10 cellular contexts compared by ENCODE assay signal in genomic region chr17:7466644-7467341, GRCh38. TPM values are rescaled to one million over a fixed set of nuclear protein-coding genes. Genes with fewer than 3 reads are reported as not detected.
DNase-seq lines count a peak whose midpoint lies in the region; ATAC-seq and TF ChIP-seq lines count a peak whose summit lies in the region.
"Had no signal": no experiment of that assay in that cellular context is flagged by ENCODE, and none has a peak within 500 bp of the region (broad histone marks: within the 10 kb centered on the region; RNA-seq: fewer than 3 reads in every experiment).

No MANE protein-coding gene starts in this region.

- peaks cover 81% of the 10 kb centered on the region for H3K79me2 ChIP-seq in GM23248 (ENCODE audit: insufficient read depth)

- H3K36me3 Mint-ChIP-seq in activated B cell treated with CpG ODN at 0.5 μM for 24 hours (ENCODE audit: low read depth) (peaks cover 31% of the 10 kb centered on the region), T-cell (peaks cover 10% of the 10 kb centered on the region)

- 85 to 90% methylated on average over 16 of the region's 16 CpGs for WGBS in GM23248 (ENCODE audit: low coverage in 1 of 2, low lambda C conversion rate in 2 of 2, missing lambda C conversion rate in 2 of 2), 2 experiments

- H3F3A ChIP-seq in GM23248 (ENCODE audit: insufficient read depth), result no peaks in the 10 kb centered on the region

- H3K4me3 ChIP-seq in GM23248, result no peak overlapping the region
- H3K4me3 ChIP-seq: thoracic aorta had no signal

- no peaks in the 10 kb centered on the region for H3K9me3 ChIP-seq in GM23248 (ENCODE audit: low read depth)
- H3K9me3 ChIP-seq: thoracic aorta had no signal

- H3K9me2 ChIP-seq in GM23248 (ENCODE audit: insufficient read depth), result no peaks in the 10 kb centered on the region

- in situ Hi-C loops in GM23248 (cut with MboI), result no loop called here

- H3K36me3 ChIP-seq in GM23248 (ENCODE audit: low read depth), result peaks cover 7% of the 10 kb centered on the region; the same call in 1 of the 2 replicates

- peak; percentile 40 for DNase-seq in GM23248
- DNase-seq in activated B cell treated with CpG ODN at 0.5 μM for 24 hours, result no peak
- DNase-seq in Right ventricle myocardium inferior (ENCODE audit: missing footprints), result peak; percentile 85
- DNase-seq in sciatic nerve (ENCODE audit: low spot score), result peak; percentile 88
- DNase-seq in NCI-H146 (lab: John Stamatoyannopoulos, UW), result no peak
- DNase-seq in activated gamma-delta T cell treated with Interleukin-2 at 50 U/mL for 16 hours, result no peak
- no peak for DNase-seq in stimulated activated naive CD8-positive, alpha-beta T cell treated with anti-CD3 and anti-CD28 coated beads, Interleukin-15, Interleukin-2, amounts not matched to agents 100 U/mL and 50 U/mL, for 24 hours
- DNase-seq in T-cell, result no peak
- DNase-seq: left colon had no signal

- no peak for TF ChIP-seq CTCF in activated B cell treated with CpG ODN at 0.5 μM for 24 hours (IDR thresholded peaks at IDR 0.05)

- H4K20me1 ChIP-seq in GM23248 (ENCODE audit: insufficient read depth), result no peaks in the 10 kb centered on the region

- CTCF ChIA-PET in activated B cell treated with CpG ODN at 0.5 μM for 24 hours (lab: Charles Lee) (no interaction called here), T-cell (lab: Charles Lee) (no interaction called here)

- H3K27ac ChIP-seq in GM23248, result no peak overlapping the region

- no peak overlapping the region for H2AFZ ChIP-seq in GM23248

- POLR2A ChIA-PET in activated B cell treated with CpG ODN at 0.5 μM for 24 hours (lab: Charles Lee), result interaction anchor here (1.4 kb wide), 1 partner anchor 12 kb away, joined by 5 read pairs; the partner anchor contains the start of gene ZBTB4
- POLR2A ChIA-PET in T-cell (lab: Charles Lee), result interaction anchor here (0.5 to 0.6 kb wide), 2 partner anchors 11 to 94 kb away, joined by 4 to 8 read pairs; no protein-coding TSS in a partner anchor

- H3K4me2 ChIP-seq in GM23248 (ENCODE audit: unreplicated experiment), result no peak overlapping the region

- H3K27me3 ChIP-seq in GM23248 (replicated peaks; ENCODE audit: insufficient read depth), result no peaks in the 10 kb centered on the region

- H3K27me3 Mint-ChIP-seq in activated B cell treated with CpG ODN at 0.5 μM for 24 hours (no peaks in the 10 kb centered on the region), T-cell (no peaks in the 10 kb centered on the region)

- H3K9me3 Mint-ChIP-seq in activated B cell treated with CpG ODN at 0.5 μM for 24 hours (no peaks in the 10 kb centered on the region), T-cell (no peaks in the 10 kb centered on the region)

- no peak overlapping the region for H3K4me3 Mint-ChIP-seq in activated B cell treated with CpG ODN at 0.5 μM for 24 hours
- no peak overlapping the region for H3K4me3 Mint-ChIP-seq in T-cell

- H3K9ac ChIP-seq in GM23248, result no peak overlapping the region

- intact Hi-C loops in activated B cell treated with CpG ODN at 0.5 μM for 24 hours (cut with micrococcal nuclease) (no loop called here), Right ventricle myocardium inferior (cut with DNase I) (no loop called here), sciatic nerve (cut with DNase I) (no loop called here)

- peak overlapping the region; percentile 56 for H3K27ac Mint-ChIP-seq in activated B cell treated with CpG ODN at 0.5 μM for 24 hours
- peak overlapping the region in 1 of 2 donors; percentile 31 for H3K27ac Mint-ChIP-seq in T-cell

- H3K4me1 Mint-ChIP-seq in activated B cell treated with CpG ODN at 0.5 μM for 24 hours (peaks cover 24% of the 10 kb centered on the region), T-cell (peaks cover 12 to 22% (median 22%) of the 10 kb centered on the region in 3 donors)

- ATAC-seq in activated B cell treated with CpG ODN at 0.5 μM for 24 hours (ENCODE audit: low read depth) (no peak), Right ventricle myocardium inferior (peak; percentile 63), sciatic nerve (peak; percentile 42), T-cell (replicated peaks in 1 of 4) (no peak)
- ATAC-seq in stimulated activated naive CD8-positive, alpha-beta T cell treated with anti-CD3 and anti-CD28 coated beads, Interleukin-15, Interleukin-2, amounts not matched to agents 100 U/mL and 50 U/mL, for 24 hours, result no peak
- ATAC-seq: left colon had no signal

- 0 out of 2 replicates have a peak, but pooled peaks cover 2% of the 10 kb centered on the region for H3K4me1 ChIP-seq in GM23248 (ENCODE audit: insufficient read depth)

RNA-seq across cellular contexts. Expression of gene ZBTB4, which starts 12.6 kb away (rescaled TPM):
- 32.9 and 35.9 TPM in 2 replicates for total RNA-seq in GM23248 (2014; rRNA removed; shearing (Covaris generic))
- polyA plus RNA-seq in GM23248 (2016; fragmentation: Nextera tagmentation; extraction: Ambion mirVana), result 17.7 and 18.2 TPM in 2 replicates
- total RNA-seq in activated B cell treated with CpG ODN at 0.5 μM for 24 hours (28.8 and 30.5 TPM in 2 replicates), Right ventricle myocardium inferior (62.1 TPM), sciatic nerve (84.2 TPM), T-cell (10 to 100 TPM; 64.0 to 86.6 (median 82.7) TPM)

RNA-seq across cellular contexts. Expression of gene SLC35G6, which starts 14.5 kb away (rescaled TPM):
- total RNA-seq in GM23248 (2014; rRNA removed; shearing (Covaris generic)), result not detected in 2 replicates
- polyA plus RNA-seq in GM23248 (2016; fragmentation: Nextera tagmentation; extraction: Ambion mirVana), result 0.14 TPM in 1 of 2 replicates, not detected in the other
- total RNA-seq in activated B cell treated with CpG ODN at 0.5 μM for 24 hours (not detected in 2 replicates), Right ventricle myocardium inferior (not detected), sciatic nerve (not detected), T-cell (not detected)
- total RNA-seq: left colon, thoracic aorta had no signal

RNA-seq across cellular contexts. Expression of gene POLR2A, which starts 17.4 kb away (rescaled TPM):
- 45.9 and 46.2 TPM in 2 replicates for total RNA-seq in GM23248 (2014; rRNA removed; shearing (Covaris generic))
- polyA plus RNA-seq in GM23248 (2016; fragmentation: Nextera tagmentation; extraction: Ambion mirVana), result 74.1 and 75.7 TPM in 2 replicates
- total RNA-seq in activated B cell treated with CpG ODN at 0.5 μM for 24 hours, result 148 and 162 TPM in 2 replicates
- total RNA-seq in Right ventricle myocardium inferior, result 36.4 TPM
- total RNA-seq in sciatic nerve, result 126 TPM
- total RNA-seq in T-cell, result 100 to 1,000 TPM; 198 to 444 (median 212) TPM

RNA-seq across cellular contexts. Expression of gene CHRNB1, which starts 21.9 kb away (rescaled TPM):
- total RNA-seq in GM23248 (2014; rRNA removed; shearing (Covaris generic)), result 3.9 and 4.9 TPM in 2 replicates
- polyA plus RNA-seq in GM23248 (2016; fragmentation: Nextera tagmentation; extraction: Ambion mirVana), result 3.5 and 4.2 TPM in 2 replicates
- 5.9 and 6.0 TPM in 2 replicates for total RNA-seq in activated B cell treated with CpG ODN at 0.5 μM for 24 hours
- total RNA-seq in Right ventricle myocardium inferior, result 11.8 TPM
- 6.3 TPM for total RNA-seq in sciatic nerve
- 10 to 100 TPM in 3 of 5 donors, 1 to 10 TPM in 2; 6.6 to 12.0 (median 11.0) TPM for total RNA-seq in T-cell

RNA-seq across cellular contexts. Expression of gene FGF11, which starts 27.5 kb away (rescaled TPM):
- total RNA-seq in GM23248 (2014; rRNA removed; shearing (Covaris generic)), result not detected in 2 replicates
- 0.22 and 0.36 TPM in 2 replicates for polyA plus RNA-seq in GM23248 (2016; fragmentation: Nextera tagmentation; extraction: Ambion mirVana)
- total RNA-seq in activated B cell treated with CpG ODN at 0.5 μM for 24 hours (1.3 and 2.8 TPM in 2 replicates), Right ventricle myocardium inferior (11.7 TPM), sciatic nerve (3.8 TPM), T-cell (1 to 10 TPM; 2.4 to 4.2 (median 3.3) TPM)

Comparison
In these comparisons a context has a peak if more than half of its experiments do, and no peak if none do; other contexts are left out.
1. DNase-seq: peak in GM23248 (single experiment), Right ventricle myocardium inferior (single experiment) and sciatic nerve (single experiment); none in activated B cell treated with CpG ODN at 0.5 μM for 24 hours (single experiment), NCI-H146 (single experiment), activated gamma-delta T cell treated with Interleukin-2 at 50 U/mL for 16 hours (single experiment), stimulated activated naive CD8-positive, alpha-beta T cell treated with anti-CD3 and anti-CD28 coated beads, Interleukin-15, Interleukin-2, amounts not matched to agents 100 U/mL and 50 U/mL, for 24 hours (single experiment) and T-cell (0 of 34).
2. ATAC-seq: peak in Right ventricle myocardium inferior (single experiment) and sciatic nerve (single experiment); none in activated B cell treated with CpG ODN at 0.5 μM for 24 hours (single experiment), stimulated activated naive CD8-positive, alpha-beta T cell treated with anti-CD3 and anti-CD28 coated beads, Interleukin-15, Interleukin-2, amounts not matched to agents 100 U/mL and 50 U/mL, for 24 hours (single experiment) and T-cell (0 of 4).